In genomic region chr5:54825005-54825404, GRCh38 we compare ENCODE assay signal across 35 cellular contexts.
DNase-seq lines count a peak whose midpoint lies in the region; ATAC-seq lines count a peak whose summit lies in the region.
"Had no signal": no experiment of that assay in that cellular context is flagged by ENCODE, and none has a peak within 500 bp of the region (broad histone marks: within the 10 kb centered on the region; RNA-seq: fewer than 3 reads in every experiment).

No MANE protein-coding gene starts in this region.

- no peak overlapping the region for H3K4me3 ChIP-seq in adipocyte (ENCODE audit: low read length)
- H3K4me3 ChIP-seq: esophagus muscularis mucosa, HAP-1, K562, lung, MG63, ovary, smooth muscle cell, upper lobe of right lung had no signal

- no peaks in the 10 kb centered on the region for H3K27me3 ChIP-seq in adipocyte (replicated peaks; ENCODE audit: control insufficient read depth, insufficient read depth, low read length)
- H3K27me3 ChIP-seq: esophagus muscularis mucosa, MG63, ovary, upper lobe of right lung had no signal

- H3K4me1 ChIP-seq in adipocyte (ENCODE audit: control insufficient read depth, insufficient read depth, low read length): peaks cover 40% of the 10 kb centered on the region
- H3K4me1 ChIP-seq: HAP-1, upper lobe of right lung had no signal

- DNase-seq in GM03348 (ENCODE audit: low spot score) (peak; percentile 56), adipocyte (ENCODE audit: low read depth) (peak; percentile 69), fibroblast of gingiva (ENCODE audit: low read depth) (peak; percentile 77), myocyte (ENCODE audit: low read depth) (peak; percentile 42), H4 (ENCODE audit: low spot score) (no peak), GM19240 (ENCODE audit: insufficient read length, low spot score) (no peak)
- no peak for DNase-seq in stimulated activated CD8-positive, alpha-beta memory T cell treated with anti-CD3 and anti-CD28 coated beads, Interleukin-4, amount 100 ng/mL, for 48 hours
- DNase-seq in stimulated activated naive CD8-positive, alpha-beta T cell treated with anti-CD3 and anti-CD28 coated beads, Interleukin-15, Interleukin-2, amounts not matched to agents 100 U/mL and 50 U/mL, for 24 hours: no peak
- DNase-seq: activated CD4-positive, alpha-beta T cell treated with anti-CD3 and anti-CD28 coated beads, Interleukin-2, amount 50 U/mL, for 1 hour; activated naive CD4-positive, alpha-beta T cell; activated T-cell treated with anti-CD3 and anti-CD28 coated beads, Interleukin-2, amount 50 U/mL, for 4 hours; amniotic stem cell; Caco-2; caudate nucleus; DMS79; glutamatergic neuron; kidney; MG63; NCI-H1105 treated with DMSO at 0.1 percent for 48 hours; NCI-H510A; ovary; PC-3; retina; SIG-M5; stimulated activated CD4-positive, alpha-beta T cell treated with anti-CD3 and anti-CD28 coated beads, Interleukin-2, amount 100 ng/mL, for 24 hours; substantia nigra; SW 1271; T1000; upper lobe of right lung had no signal

- peaks cover 3% of the 10 kb centered on the region for H3K9me3 ChIP-seq in adipocyte (ENCODE audit: control insufficient read depth, low read length)
- H3K9me3 ChIP-seq: HAP-1, MG63, ovary, upper lobe of right lung had no signal

- H3K36me3 ChIP-seq in adipocyte (ENCODE audit: control insufficient read depth, insufficient read depth, low read length, severe bottlenecking): no peaks in the 10 kb centered on the region
- H3K36me3 ChIP-seq: esophagus muscularis mucosa, HAP-1, MG63, ovary, upper lobe of right lung had no signal

- H3K9ac ChIP-seq in adipocyte (ENCODE audit: low read length): no peak overlapping the region

- ATAC-seq in stimulated activated naive CD8-positive, alpha-beta T cell treated with anti-CD3 and anti-CD28 coated beads, Interleukin-15, Interleukin-2, amounts not matched to agents 100 U/mL and 50 U/mL, for 24 hours: no peak
- ATAC-seq: activated T-cell treated with anti-CD3 and anti-CD28 coated beads, Interleukin-2, amount 50 U/mL, for 4 hours; K562; PC-3; upper lobe of right lung; WTC11 had no signal

Comparison
In these comparisons a context has a peak if more than half of its experiments do, and no peak if none do; other contexts are left out.
1. DNase-seq: peak in GM03348 (single experiment), adipocyte (single experiment), fibroblast of gingiva (single experiment) and myocyte (single experiment); none in stimulated activated CD8-positive, alpha-beta memory T cell treated with anti-CD3 and anti-CD28 coated beads, Interleukin-4, amount 100 ng/mL, for 48 hours (single experiment), H4 (single experiment), GM19240 (single experiment) and stimulated activated naive CD8-positive, alpha-beta T cell treated with anti-CD3 and anti-CD28 coated beads, Interleukin-15, Interleukin-2, amounts not matched to agents 100 U/mL and 50 U/mL, for 24 hours (single experiment).